Comparison of ENCODE assay signal across 11 cellular contexts in genomic region chr18:78974115-78974740, GRCh38. TPM values are rescaled to one million over a fixed set of nuclear protein-coding genes. Genes with fewer than 3 reads are reported as not detected.
DNase-seq lines count a peak whose midpoint lies in the region; ATAC-seq and TF ChIP-seq lines count a peak whose summit lies in the region.
"Had no signal": no experiment of that assay in that cellular context is flagged by ENCODE, and none has a peak within 500 bp of the region (broad histone marks: within the 10 kb centered on the region; RNA-seq: fewer than 3 reads in every experiment).

No MANE protein-coding gene starts in this region.

- peak; percentile 28 for DNase-seq in activated CD8-positive, alpha-beta memory T cell treated with anti-CD3 and anti-CD28 coated beads, Interleukin-2, amount 10 ng/mL, durations not matched to agents 7 days and 5 days
- no peak for DNase-seq in activated CD8-positive, alpha-beta memory T cell treated with anti-CD3 and anti-CD28 coated beads, Interleukin-2, amount 50 U/mL, for 4 hours
- no peak for DNase-seq in spleen
- DNase-seq in NCI-H1092 treated with DMSO at 0.1 percent for 48 hours (lab: John Stamatoyannopoulos, UW), result no peak
- DNase-seq: Calu3, NCI-H2081 treated with DMSO at 0.1 percent for 48 hours had no signal

- intact Hi-C loops in spleen (cut with DNase I; ENCODE audit: low total_unique reads), result no loop called here

- H3K36me3 Mint-ChIP-seq in activated CD8-positive, alpha-beta memory T cell treated with anti-CD3 and anti-CD28 coated beads, Interleukin-2, amount 10 ng/mL, durations not matched to agents 7 days and 5 days, result peaks cover 1% of the 10 kb centered on the region

- WGBS in spleen, 5 donors, result 0 to 6% (median 5%) methylated on average over 7 to 75 of the region's 75 CpGs

- CTCF ChIA-PET in activated CD8-positive, alpha-beta memory T cell treated with anti-CD3 and anti-CD28 coated beads, Interleukin-2, amount 10 ng/mL, durations not matched to agents 7 days and 5 days (lab: Charles Lee), result no interaction called here

- no peak for ATAC-seq in activated CD8-positive, alpha-beta memory T cell treated with anti-CD3 and anti-CD28 coated beads, Interleukin-2, amount 10 ng/mL, durations not matched to agents 7 days and 5 days
- ATAC-seq in HG03280 (IDR thresholded peaks at IDR 0.05; ENCODE audit: unreplicated experiment) (no peak), HG03095 (IDR thresholded peaks at IDR 0.05; ENCODE audit: unreplicated experiment) (no peak)

- TF ChIP-seq POLR2A in spleen (IDR thresholded peaks at IDR 0.05), result no peak

- no peak overlapping the region for H3K4me3 Mint-ChIP-seq in activated CD8-positive, alpha-beta memory T cell treated with anti-CD3 and anti-CD28 coated beads, Interleukin-2, amount 10 ng/mL, durations not matched to agents 7 days and 5 days

- H3K27me3 ChIP-seq in iPS-20b (ENCODE audit: insufficient read depth, low read length) (peaks cover 96% of the 10 kb centered on the region), spleen (replicated peaks in 1 of 7) (peaks cover 3 to 97% (median 76%) of the 10 kb centered on the region in 7 donors)

- H3K9me3 Mint-ChIP-seq in activated CD8-positive, alpha-beta memory T cell treated with anti-CD3 and anti-CD28 coated beads, Interleukin-2, amount 10 ng/mL, durations not matched to agents 7 days and 5 days (ENCODE audit: low read depth), result no peaks in the 10 kb centered on the region

- peak overlapping the region; percentile 61; the same call in 1 of the 2 replicates for H3K27ac ChIP-seq in VCaP
- H3K27ac ChIP-seq in iPS-20b (ENCODE audit: low read length), result no peak overlapping the region
- H3K27ac ChIP-seq in spleen, result no peak overlapping the region
- H3K27ac ChIP-seq: upper lobe of left lung had no signal

- no peaks in the 10 kb centered on the region for H3K36me3 ChIP-seq in iPS-20b (ENCODE audit: insufficient read depth, low read depth, low read length)
- H3K36me3 ChIP-seq in spleen, result no peaks in the 10 kb centered on the region
- H3K36me3 ChIP-seq: upper lobe of left lung had no signal

- TF ChIP-seq CTCF in VCaP (conservative IDR thresholded peaks at IDR 0.05) (no peak), spleen (IDR thresholded peaks at IDR 0.05 in 8 of 11, conservative IDR thresholded peaks at IDR 0.05 in 3 of 11) (no peak)

- H3K27me3 Mint-ChIP-seq in activated CD8-positive, alpha-beta memory T cell treated with anti-CD3 and anti-CD28 coated beads, Interleukin-2, amount 10 ng/mL, durations not matched to agents 7 days and 5 days, result peaks cover 57% of the 10 kb centered on the region

- H3K9ac ChIP-seq in iPS-20b (ENCODE audit: low read depth, low read length), result no peak overlapping the region

- peaks cover 6% of the 10 kb centered on the region for H3K4me1 Mint-ChIP-seq in activated CD8-positive, alpha-beta memory T cell treated with anti-CD3 and anti-CD28 coated beads, Interleukin-2, amount 10 ng/mL, durations not matched to agents 7 days and 5 days

- H3K9me3 ChIP-seq in iPS-20b (ENCODE audit: insufficient read depth, low read depth, low read length) (no peaks in the 10 kb centered on the region), spleen (no peaks in the 10 kb centered on the region)
- H3K9me3 ChIP-seq: upper lobe of left lung had no signal

- H3K4me1 ChIP-seq in iPS-20b (ENCODE audit: insufficient read depth, low read length), result peaks cover 36% of the 10 kb centered on the region
- peaks cover 11 to 42% (median 25%) of the 10 kb centered on the region in 6 donors for H3K4me1 ChIP-seq in spleen

- H3K4me3 ChIP-seq in iPS-20b (ENCODE audit: low read length) (peak overlapping the region; percentile 55), spleen (peak overlapping the region in 7 of 8 donors; percentile 4 to 56 (median 24))

- no peak overlapping the region for H3K27ac Mint-ChIP-seq in activated CD8-positive, alpha-beta memory T cell treated with anti-CD3 and anti-CD28 coated beads, Interleukin-2, amount 10 ng/mL, durations not matched to agents 7 days and 5 days

RNA-seq across cellular contexts. Expression of gene SALL3, which starts 5.4 kb away (rescaled TPM):
- total RNA-seq in activated CD8-positive, alpha-beta memory T cell treated with anti-CD3 and anti-CD28 coated beads, Interleukin-2, amount 10 ng/mL, durations not matched to agents 7 days and 5 days, result not detected
- total RNA-seq in spleen, result not detected
- polyA plus RNA-seq in spleen, result not detected
- total RNA-seq: Calu3 had no signal
